In the genomic region with DNA sequence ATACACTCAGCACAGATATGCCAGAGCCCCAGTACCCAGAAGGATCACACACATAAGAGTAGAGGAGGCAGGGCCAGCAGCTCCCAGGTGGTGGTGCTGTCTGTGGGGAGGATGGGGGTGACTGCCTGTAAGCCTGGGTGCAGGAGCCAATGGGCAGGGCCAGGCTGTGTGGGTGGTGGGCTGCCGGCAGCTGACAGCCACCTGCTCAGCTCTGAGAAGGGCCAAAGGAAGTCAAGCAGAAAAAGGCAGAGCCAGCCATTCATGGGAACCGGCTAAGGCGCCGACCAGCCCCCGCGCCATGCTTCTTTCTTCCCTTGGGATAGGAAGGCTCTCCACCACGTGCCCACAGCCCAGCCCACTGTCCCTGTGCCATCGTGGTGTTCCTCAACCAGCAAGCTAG, we compare ENCODE assay signal across 8 cellular contexts. TPM values are rescaled to one million over a fixed set of nuclear protein-coding genes. Genes with fewer than 3 reads are reported as not detected.
DNase-seq lines count a peak whose midpoint lies in the region; ATAC-seq and TF ChIP-seq lines count a peak whose summit lies in the region.

No MANE protein-coding gene starts in this region.

- CTCF ChIA-PET in CD4-positive, alpha-beta memory T cell (lab: Charles Lee; ENCODE audit: partially characterized antibody) = interaction anchor here (1.1 to 3.7 kb wide), 4 partner anchors 14 to 82 kb away, joined by 3 to 24 read pairs (median 5); a partner anchor contains a TSS

- H3K4me3 Mint-ChIP-seq in CD4-positive, alpha-beta memory T cell = peak overlapping the region in 1 of 8 donors; percentile 22

- no peaks in the 10 kb centered on the region for H3K9me3 ChIP-seq in CD4-positive, alpha-beta memory T cell (ENCODE audit: control insufficient read depth in 1 of 2, low read length in 2 of 2)

- DNase-seq in CD4-positive, alpha-beta memory T cell = no peak
- no peak for DNase-seq in dorsolateral prefrontal cortex
- DNase-seq in foreskin fibroblast = no peak
- no peak for DNase-seq in COLO829 (ENCODE audit: low spot score)
- no peak for DNase-seq in NOMO-1 treated with dmso at 0.1 percent for 144 hours (lab: John Stamatoyannopoulos, UW; ENCODE audit: unreplicated experiment)
- no peak for DNase-seq in NCI-H446 treated with DMSO at 0.1 percent for 48 hours (lab: John Stamatoyannopoulos, UW)

- H3K27ac ChIP-seq in CD4-positive, alpha-beta memory T cell (ENCODE audit: low read depth, low read length) = no peak overlapping the region
- peak overlapping the region in 58 of 59 donors; percentile 45 to 99 (median 92) for H3K27ac ChIP-seq in dorsolateral prefrontal cortex

- no peaks in the 10 kb centered on the region for H3K36me3 ChIP-seq in CD4-positive, alpha-beta memory T cell (ENCODE audit: insufficient read depth, low read length)

- no peaks in the 10 kb centered on the region for H3K27me3 Mint-ChIP-seq in CD4-positive, alpha-beta memory T cell

- H3K27me3 ChIP-seq in CD4-positive, alpha-beta memory T cell (ENCODE audit: insufficient read depth, low read length) = no peaks in the 10 kb centered on the region
- H3K27me3 ChIP-seq in dorsolateral prefrontal cortex = no peaks in the 10 kb centered on the region

- POLR2A ChIA-PET in CD4-positive, alpha-beta memory T cell (lab: Charles Lee; ENCODE audit: partially characterized antibody) = interaction anchor here (6.6 kb wide), 1 partner anchor 13 kb away, joined by 40 read pairs; a partner anchor contains a TSS

- intact Hi-C loops in CD4-positive, alpha-beta memory T cell (cut with micrococcal nuclease) = no loop called here
- intact Hi-C loops in dorsolateral prefrontal cortex (cut with DNase I) = no loop called here

- peak overlapping the region in 4 of 7 donors; percentile 19 to 77 (median 56) for H3K27ac Mint-ChIP-seq in CD4-positive, alpha-beta memory T cell

- H3K36me3 Mint-ChIP-seq in CD4-positive, alpha-beta memory T cell = peaks cover 8 to 14% of the 10 kb centered on the region in 2 donors

- H3K4me1 Mint-ChIP-seq in CD4-positive, alpha-beta memory T cell = peaks cover 50 to 88% (median 64%) of the 10 kb centered on the region in 4 donors

- ATAC-seq in GM19023 (IDR thresholded peaks at IDR 0.05; ENCODE audit: unreplicated experiment) (peak; percentile 77), HG03175 (IDR thresholded peaks at IDR 0.05; ENCODE audit: unreplicated experiment) (peak; percentile 58)

- H3K4me3 ChIP-seq in CD4-positive, alpha-beta memory T cell (ENCODE audit: low read length in 2 of 2) = no peak overlapping the region
- H3K4me3 ChIP-seq in dorsolateral prefrontal cortex (peak overlapping the region in 1 of 59 donors; percentile 36), foreskin fibroblast (ENCODE audit: low read depth in 1 of 2, low read length in 2 of 2) (no peak overlapping the region)

- peaks cover 55% of the 10 kb centered on the region for H3K4me1 ChIP-seq in CD4-positive, alpha-beta memory T cell (ENCODE audit: insufficient read depth, low read length)

- TF ChIP-seq CTCF in dorsolateral prefrontal cortex (IDR thresholded peaks at IDR 0.05 in 54 of 56, conservative IDR thresholded peaks at IDR 0.05 in 2 of 56; ENCODE audit: low read depth in 1 of 56, partially characterized antibody in 56 of 56) (no peak), foreskin fibroblast (IDR thresholded peaks at IDR 0.05; ENCODE audit: low read depth, low read length) (no peak)

- no peaks in the 10 kb centered on the region for H3K9me3 Mint-ChIP-seq in CD4-positive, alpha-beta memory T cell

RNA-seq across cellular contexts. Expression of a gene that starts 14.1 kb away (rescaled TPM):
- total RNA-seq in CD4-positive, alpha-beta memory T cell = 10 to 100 TPM; 43.4 to 46.9 TPM
- 1 to 10 TPM in 1 of 2 donors, under 1 TPM in 1; 0.13 to 4.1 TPM for polyA plus RNA-seq in CD4-positive, alpha-beta memory T cell
- total RNA-seq in dorsolateral prefrontal cortex = 100 to 1,000 TPM in 8 of 120 experiments, 10 to 100 TPM in 112; 38.4 to 188 (median 62.6) TPM

RNA-seq across cellular contexts. Expression of a gene that starts 35.7 kb away (rescaled TPM):
- total RNA-seq in CD4-positive, alpha-beta memory T cell = 100 to 1,000 TPM; 213 to 237 TPM
- polyA plus RNA-seq in CD4-positive, alpha-beta memory T cell = 10 to 100 TPM in 1 of 2 donors, 1 to 10 TPM in 1; 7.7 to 26.8 TPM
- total RNA-seq in dorsolateral prefrontal cortex = 100 to 1,000 TPM in 47 of 120 experiments, 10 to 100 TPM in 73; 56.3 to 151 (median 97.1) TPM
